2 cellular contexts compared by ENCODE assay signal in the genomic region with DNA sequence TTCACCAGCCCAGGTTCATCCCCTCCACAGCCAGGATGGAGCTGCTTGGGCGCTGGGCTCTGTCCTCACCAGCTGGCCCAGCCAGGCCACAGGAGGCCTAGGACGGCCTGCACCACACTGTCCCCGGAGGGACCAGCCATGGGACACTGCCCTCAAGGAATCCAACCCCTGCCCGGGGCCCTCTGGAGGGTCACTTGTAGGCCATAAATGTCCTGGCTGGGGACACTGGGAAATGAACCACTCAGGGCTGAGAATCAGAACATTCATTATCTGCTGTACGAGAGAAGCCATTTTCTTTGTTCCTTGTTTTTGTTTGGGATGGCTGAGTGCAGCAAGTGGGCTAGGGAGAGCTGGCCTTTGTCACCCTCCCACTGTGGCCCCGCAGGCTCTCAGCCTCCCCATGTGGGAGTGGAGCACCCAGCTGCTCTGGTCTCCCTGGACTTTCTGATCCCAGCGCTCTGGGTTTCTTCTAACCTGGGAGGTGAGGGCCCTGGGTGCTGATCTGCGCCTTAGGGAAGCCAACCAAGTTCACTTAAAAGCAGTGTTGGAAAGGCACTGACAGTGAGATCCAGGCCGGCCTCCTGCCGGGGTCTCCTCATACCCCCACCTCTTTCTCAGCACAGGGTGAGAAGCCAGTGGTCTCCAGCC.
TF ChIP-seq lines count a peak whose summit lies in the region.

No MANE protein-coding gene starts in this region.

TF ChIP-seq in HepG2, 621 proteins besides CTCF, POLR2A, EP300 and RAD21 (continues in another document):
- TF ChIP-seq HDAC1 (CRISPR knock-in tag; IDR thresholded peaks at IDR 0.05) (0 out of 2 replicates have a peak, but pooled peaks have one; percentile 41), ZNF709 (CRISPR knock-in tag; IDR thresholded peaks at IDR 0.05) (peak; percentile 17; the same call in 1 of the 2 replicates), RXRB (CRISPR knock-in tag; IDR thresholded peaks at IDR 0.05; ENCODE audit: borderline replicate concordance) (0 out of 2 replicates have a peak, but pooled peaks have one; percentile 13), SMAD1 (CRISPR knock-in tag; IDR thresholded peaks at IDR 0.05; ENCODE audit: borderline replicate concordance, low read depth) (0 out of 2 replicates have a peak, but pooled peaks have one; percentile 32), SMC3 (IDR thresholded peaks at IDR 0.05; ENCODE audit: low read length) (no peak), GATAD2A (CRISPR knock-in tag; IDR thresholded peaks at IDR 0.05) (peak; percentile 20; the same call in 1 of the 2 replicates), ZNF224 (CRISPR knock-in tag; IDR thresholded peaks at IDR 0.05) (peak; percentile 44; the same call in 1 of the 2 replicates)
- TF ChIP-seq, protein P1, sequence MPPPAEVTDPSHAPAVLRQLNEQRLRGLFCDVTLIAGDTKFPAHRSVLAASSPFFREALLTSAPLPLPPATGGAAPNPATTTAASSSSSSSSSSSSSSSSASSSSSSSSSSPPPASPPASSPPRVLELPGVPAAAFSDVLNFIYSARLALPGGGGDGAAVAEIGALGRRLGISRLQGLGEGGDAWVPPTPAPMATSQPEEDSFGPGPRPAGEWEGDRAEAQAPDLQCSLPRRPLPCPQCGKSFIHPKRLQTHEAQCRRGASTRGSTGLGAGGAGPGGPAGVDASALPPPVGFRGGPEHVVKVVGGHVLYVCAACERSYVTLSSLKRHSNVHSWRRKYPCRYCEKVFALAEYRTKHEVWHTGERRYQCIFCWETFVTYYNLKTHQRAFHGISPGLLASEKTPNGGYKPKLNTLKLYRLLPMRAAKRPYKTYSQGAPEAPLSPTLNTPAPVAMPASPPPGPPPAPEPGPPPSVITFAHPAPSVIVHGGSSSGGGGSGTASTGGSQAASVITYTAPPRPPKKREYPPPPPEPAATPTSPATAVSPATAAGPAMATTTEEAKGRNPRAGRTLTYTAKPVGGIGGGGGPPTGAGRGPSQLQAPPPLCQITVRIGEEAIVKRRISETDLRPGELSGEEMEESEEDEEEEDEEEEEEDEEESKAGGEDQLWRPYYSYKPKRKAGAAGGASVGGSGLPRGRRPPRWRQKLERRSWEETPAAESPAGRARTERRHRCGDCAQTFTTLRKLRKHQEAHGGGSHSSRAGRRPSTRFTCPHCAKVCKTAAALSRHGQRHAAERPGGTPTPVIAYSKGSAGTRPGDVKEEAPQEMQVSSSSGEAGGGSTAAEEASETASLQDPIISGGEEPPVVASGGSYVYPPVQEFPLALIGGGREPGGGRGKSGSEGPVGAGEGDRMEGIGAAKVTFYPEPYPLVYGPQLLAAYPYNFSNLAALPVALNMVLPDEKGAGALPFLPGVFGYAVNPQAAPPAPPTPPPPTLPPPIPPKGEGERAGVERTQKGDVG (CRISPR knock-in tag; IDR thresholded peaks at IDR 0.05; ENCODE audit: borderline replicate concordance) = peak; percentile 79
- TF ChIP-seq, protein P2, sequence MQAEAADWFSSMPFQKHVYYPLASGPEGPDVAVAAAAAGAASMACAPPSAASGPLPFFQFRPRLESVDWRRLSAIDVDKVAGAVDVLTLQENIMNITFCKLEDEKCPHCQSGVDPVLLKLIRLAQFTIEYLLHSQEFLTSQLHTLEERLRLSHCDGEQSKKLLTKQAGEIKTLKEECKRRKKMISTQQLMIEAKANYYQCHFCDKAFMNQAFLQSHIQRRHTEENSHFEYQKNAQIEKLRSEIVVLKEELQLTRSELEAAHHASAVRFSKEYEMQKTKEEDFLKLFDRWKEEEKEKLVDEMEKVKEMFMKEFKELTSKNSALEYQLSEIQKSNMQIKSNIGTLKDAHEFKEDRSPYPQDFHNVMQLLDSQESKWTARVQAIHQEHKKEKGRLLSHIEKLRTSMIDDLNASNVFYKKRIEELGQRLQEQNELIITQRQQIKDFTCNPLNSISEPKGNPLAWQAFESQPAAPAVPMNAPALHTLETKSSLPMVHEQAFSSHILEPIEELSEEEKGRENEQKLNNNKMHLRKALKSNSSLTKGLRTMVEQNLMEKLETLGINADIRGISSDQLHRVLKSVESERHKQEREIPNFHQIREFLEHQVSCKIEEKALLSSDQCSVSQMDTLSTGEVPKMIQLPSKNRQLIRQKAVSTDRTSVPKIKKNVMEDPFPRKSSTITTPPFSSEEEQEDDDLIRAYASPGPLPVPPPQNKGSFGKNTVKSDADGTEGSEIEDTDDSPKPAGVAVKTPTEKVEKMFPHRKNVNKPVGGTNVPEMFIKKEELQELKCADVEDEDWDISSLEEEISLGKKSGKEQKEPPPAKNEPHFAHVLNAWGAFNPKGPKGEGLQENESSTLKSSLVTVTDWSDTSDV (CRISPR knock-in tag; IDR thresholded peaks at IDR 0.05) = 0 out of 2 replicates have a peak, but pooled peaks have one; percentile 48
- TF ChIP-seq, protein P3, sequence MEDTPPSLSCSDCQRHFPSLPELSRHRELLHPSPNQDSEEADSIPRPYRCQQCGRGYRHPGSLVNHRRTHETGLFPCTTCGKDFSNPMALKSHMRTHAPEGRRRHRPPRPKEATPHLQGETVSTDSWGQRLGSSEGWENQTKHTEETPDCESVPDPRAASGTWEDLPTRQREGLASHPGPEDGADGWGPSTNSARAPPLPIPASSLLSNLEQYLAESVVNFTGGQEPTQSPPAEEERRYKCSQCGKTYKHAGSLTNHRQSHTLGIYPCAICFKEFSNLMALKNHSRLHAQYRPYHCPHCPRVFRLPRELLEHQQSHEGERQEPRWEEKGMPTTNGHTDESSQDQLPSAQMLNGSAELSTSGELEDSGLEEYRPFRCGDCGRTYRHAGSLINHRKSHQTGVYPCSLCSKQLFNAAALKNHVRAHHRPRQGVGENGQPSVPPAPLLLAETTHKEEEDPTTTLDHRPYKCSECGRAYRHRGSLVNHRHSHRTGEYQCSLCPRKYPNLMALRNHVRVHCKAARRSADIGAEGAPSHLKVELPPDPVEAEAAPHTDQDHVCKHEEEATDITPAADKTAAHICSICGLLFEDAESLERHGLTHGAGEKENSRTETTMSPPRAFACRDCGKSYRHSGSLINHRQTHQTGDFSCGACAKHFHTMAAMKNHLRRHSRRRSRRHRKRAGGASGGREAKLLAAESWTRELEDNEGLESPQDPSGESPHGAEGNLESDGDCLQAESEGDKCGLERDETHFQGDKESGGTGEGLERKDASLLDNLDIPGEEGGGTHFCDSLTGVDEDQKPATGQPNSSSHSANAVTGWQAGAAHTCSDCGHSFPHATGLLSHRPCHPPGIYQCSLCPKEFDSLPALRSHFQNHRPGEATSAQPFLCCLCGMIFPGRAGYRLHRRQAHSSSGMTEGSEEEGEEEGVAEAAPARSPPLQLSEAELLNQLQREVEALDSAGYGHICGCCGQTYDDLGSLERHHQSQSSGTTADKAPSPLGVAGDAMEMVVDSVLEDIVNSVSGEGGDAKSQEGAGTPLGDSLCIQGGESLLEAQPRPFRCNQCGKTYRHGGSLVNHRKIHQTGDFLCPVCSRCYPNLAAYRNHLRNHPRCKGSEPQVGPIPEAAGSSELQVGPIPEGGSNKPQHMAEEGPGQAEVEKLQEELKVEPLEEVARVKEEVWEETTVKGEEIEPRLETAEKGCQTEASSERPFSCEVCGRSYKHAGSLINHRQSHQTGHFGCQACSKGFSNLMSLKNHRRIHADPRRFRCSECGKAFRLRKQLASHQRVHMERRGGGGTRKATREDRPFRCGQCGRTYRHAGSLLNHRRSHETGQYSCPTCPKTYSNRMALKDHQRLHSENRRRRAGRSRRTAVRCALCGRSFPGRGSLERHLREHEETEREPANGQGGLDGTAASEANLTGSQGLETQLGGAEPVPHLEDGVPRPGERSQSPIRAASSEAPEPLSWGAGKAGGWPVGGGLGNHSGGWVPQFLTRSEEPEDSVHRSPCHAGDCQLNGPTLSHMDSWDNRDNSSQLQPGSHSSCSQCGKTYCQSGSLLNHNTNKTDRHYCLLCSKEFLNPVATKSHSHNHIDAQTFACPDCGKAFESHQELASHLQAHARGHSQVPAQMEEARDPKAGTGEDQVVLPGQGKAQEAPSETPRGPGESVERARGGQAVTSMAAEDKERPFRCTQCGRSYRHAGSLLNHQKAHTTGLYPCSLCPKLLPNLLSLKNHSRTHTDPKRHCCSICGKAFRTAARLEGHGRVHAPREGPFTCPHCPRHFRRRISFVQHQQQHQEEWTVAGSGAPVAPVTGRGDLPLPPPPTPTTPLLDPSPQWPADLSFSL (CRISPR knock-in tag; IDR thresholded peaks at IDR 0.05) = no peak

TF ChIP-seq in K562, 482 proteins besides CTCF, POLR2A, EP300 and RAD21 (continues in another document):
- TF ChIP-seq POLR2H (tag; IDR thresholded peaks at IDR 0.05; ENCODE audit: low read depth) (no peak), ZFP1 (CRISPR knock-in tag; IDR thresholded peaks at IDR 0.05) (no peak), DMBX1 (CRISPR knock-in tag; IDR thresholded peaks at IDR 0.05; ENCODE audit: borderline replicate concordance) (0 out of 2 replicates have a peak, but pooled peaks have one; percentile 41), PTBP1 (IDR thresholded peaks at IDR 0.05; ENCODE audit: low read depth, low read length) (no peak), SUPT5H (IDR thresholded peaks at IDR 0.05) (no peak), ZNF778 (CRISPR knock-in tag; IDR thresholded peaks at IDR 0.05) (no peak), ZNF311 (CRISPR knock-in tag; IDR thresholded peaks at IDR 0.05) (no peak), POLR2B (IDR thresholded peaks at IDR 0.05; ENCODE audit: low read depth, partially characterized antibody) (no peak), ZNF143 (CRISPR knock-in tag; IDR thresholded peaks at IDR 0.05) (no peak), SREBF1 (IDR thresholded peaks at IDR 0.05; ENCODE audit: borderline replicate concordance, low read depth, low read length) (no peak), HDAC2 (IDR thresholded peaks at IDR 0.05) (no peak)
- TF ChIP-seq, protein P4, sequence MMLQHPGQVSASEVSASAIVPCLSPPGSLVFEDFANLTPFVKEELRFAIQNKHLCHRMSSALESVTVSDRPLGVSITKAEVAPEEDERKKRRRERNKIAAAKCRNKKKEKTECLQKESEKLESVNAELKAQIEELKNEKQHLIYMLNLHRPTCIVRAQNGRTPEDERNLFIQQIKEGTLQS (IDR thresholded peaks at IDR 0.05) = no peak
- TF ChIP-seq, protein P4 (CRISPR knock-in tag; conservative IDR thresholded peaks at IDR 0.05) = no peak
- TF ChIP-seq, protein P5, sequence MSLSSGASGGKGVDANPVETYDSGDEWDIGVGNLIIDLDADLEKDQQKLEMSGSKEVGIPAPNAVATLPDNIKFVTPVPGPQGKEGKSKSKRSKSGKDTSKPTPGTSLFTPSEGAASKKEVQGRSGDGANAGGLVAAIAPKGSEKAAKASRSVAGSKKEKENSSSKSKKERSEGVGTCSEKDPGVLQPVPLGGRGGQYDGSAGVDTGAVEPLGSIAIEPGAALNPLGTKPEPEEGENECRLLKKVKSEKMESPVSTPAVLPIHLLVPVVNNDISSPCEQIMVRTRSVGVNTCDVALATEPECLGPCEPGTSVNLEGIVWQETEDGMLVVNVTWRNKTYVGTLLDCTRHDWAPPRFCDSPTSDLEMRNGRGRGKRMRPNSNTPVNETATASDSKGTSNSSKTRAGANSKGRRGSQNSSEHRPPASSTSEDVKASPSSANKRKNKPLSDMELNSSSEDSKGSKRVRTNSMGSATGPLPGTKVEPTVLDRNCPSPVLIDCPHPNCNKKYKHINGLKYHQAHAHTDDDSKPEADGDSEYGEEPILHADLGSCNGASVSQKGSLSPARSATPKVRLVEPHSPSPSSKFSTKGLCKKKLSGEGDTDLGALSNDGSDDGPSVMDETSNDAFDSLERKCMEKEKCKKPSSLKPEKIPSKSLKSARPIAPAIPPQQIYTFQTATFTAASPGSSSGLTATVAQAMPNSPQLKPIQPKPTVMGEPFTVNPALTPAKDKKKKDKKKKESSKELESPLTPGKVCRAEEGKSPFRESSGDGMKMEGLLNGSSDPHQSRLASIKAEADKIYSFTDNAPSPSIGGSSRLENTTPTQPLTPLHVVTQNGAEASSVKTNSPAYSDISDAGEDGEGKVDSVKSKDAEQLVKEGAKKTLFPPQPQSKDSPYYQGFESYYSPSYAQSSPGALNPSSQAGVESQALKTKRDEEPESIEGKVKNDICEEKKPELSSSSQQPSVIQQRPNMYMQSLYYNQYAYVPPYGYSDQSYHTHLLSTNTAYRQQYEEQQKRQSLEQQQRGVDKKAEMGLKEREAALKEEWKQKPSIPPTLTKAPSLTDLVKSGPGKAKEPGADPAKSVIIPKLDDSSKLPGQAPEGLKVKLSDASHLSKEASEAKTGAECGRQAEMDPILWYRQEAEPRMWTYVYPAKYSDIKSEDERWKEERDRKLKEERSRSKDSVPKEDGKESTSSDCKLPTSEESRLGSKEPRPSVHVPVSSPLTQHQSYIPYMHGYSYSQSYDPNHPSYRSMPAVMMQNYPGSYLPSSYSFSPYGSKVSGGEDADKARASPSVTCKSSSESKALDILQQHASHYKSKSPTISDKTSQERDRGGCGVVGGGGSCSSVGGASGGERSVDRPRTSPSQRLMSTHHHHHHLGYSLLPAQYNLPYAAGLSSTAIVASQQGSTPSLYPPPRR (CRISPR knock-in tag; IDR thresholded peaks at IDR 0.05; ENCODE audit: borderline replicate concordance) = no peak
- TF ChIP-seq, protein P6, sequence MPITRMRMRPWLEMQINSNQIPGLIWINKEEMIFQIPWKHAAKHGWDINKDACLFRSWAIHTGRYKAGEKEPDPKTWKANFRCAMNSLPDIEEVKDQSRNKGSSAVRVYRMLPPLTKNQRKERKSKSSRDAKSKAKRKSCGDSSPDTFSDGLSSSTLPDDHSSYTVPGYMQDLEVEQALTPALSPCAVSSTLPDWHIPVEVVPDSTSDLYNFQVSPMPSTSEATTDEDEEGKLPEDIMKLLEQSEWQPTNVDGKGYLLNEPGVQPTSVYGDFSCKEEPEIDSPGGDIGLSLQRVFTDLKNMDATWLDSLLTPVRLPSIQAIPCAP (CRISPR knock-in tag; IDR thresholded peaks at IDR 0.05; ENCODE audit: borderline replicate concordance) = no peak
- TF ChIP-seq, protein P7, sequence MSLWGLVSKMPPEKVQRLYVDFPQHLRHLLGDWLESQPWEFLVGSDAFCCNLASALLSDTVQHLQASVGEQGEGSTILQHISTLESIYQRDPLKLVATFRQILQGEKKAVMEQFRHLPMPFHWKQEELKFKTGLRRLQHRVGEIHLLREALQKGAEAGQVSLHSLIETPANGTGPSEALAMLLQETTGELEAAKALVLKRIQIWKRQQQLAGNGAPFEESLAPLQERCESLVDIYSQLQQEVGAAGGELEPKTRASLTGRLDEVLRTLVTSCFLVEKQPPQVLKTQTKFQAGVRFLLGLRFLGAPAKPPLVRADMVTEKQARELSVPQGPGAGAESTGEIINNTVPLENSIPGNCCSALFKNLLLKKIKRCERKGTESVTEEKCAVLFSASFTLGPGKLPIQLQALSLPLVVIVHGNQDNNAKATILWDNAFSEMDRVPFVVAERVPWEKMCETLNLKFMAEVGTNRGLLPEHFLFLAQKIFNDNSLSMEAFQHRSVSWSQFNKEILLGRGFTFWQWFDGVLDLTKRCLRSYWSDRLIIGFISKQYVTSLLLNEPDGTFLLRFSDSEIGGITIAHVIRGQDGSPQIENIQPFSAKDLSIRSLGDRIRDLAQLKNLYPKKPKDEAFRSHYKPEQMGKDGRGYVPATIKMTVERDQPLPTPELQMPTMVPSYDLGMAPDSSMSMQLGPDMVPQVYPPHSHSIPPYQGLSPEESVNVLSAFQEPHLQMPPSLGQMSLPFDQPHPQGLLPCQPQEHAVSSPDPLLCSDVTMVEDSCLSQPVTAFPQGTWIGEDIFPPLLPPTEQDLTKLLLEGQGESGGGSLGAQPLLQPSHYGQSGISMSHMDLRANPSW (CRISPR knock-in tag; IDR thresholded peaks at IDR 0.05) = no peak
